In genomic region chr16:15601212-15601879, GRCh38 we compare ENCODE assay signal across 15 cellular contexts. TPM values are rescaled to one million over a fixed set of nuclear protein-coding genes. Genes with fewer than 3 reads are reported as not detected.
DNase-seq lines count a peak whose midpoint lies in the region; ATAC-seq and TF ChIP-seq lines count a peak whose summit lies in the region.
"Had no signal": no experiment of that assay in that cellular context is flagged by ENCODE, and none has a peak within 500 bp of the region (broad histone marks: within the 10 kb centered on the region; RNA-seq: fewer than 3 reads in every experiment).

No MANE protein-coding gene starts in this region.

- H3K36me3 Mint-ChIP-seq in activated naive CD8-positive, alpha-beta T cell treated with anti-CD3 and anti-CD28 coated beads, Interleukin-2, amount 50 U/mL, for 24 hours (ENCODE audit: low read depth) = peaks cover 73% of the 10 kb centered on the region

- no peak for TF ChIP-seq CTCF in liver (IDR thresholded peaks at IDR 0.05; ENCODE audit: low read depth, low read length, missing input control)

- no peaks in the 10 kb centered on the region for H3K9me3 ChIP-seq in liver (ENCODE audit: control insufficient read depth in 4 of 4, low read length in 3 of 4)
- H3K9me3 ChIP-seq: ascending aorta, colonic mucosa, spleen had no signal

- peaks cover 9 to 69% (median 46%) of the 10 kb centered on the region in 4 donors for H3K36me3 ChIP-seq in liver (ENCODE audit: control insufficient read depth in 4 of 4, insufficient read depth in 3 of 4, low read depth in 1 of 4, low read length in 3 of 4)

- peaks cover 3 to 20% (median 18%) of the 10 kb centered on the region in 4 donors for H3K4me1 ChIP-seq in liver (ENCODE audit: control insufficient read depth in 4 of 4, insufficient read depth in 4 of 4, low read length in 3 of 4)
- H3K4me1 ChIP-seq: colonic mucosa, spleen had no signal

- TF ChIP-seq RAD21 in liver (IDR thresholded peaks at IDR 0.05) = no peak

- DNase-seq in stimulated activated naive CD8-positive, alpha-beta T cell treated with anti-CD3 and anti-CD28 coated beads, Interleukin-15, amount 100 ng/mL, for 72 hours = no peak
- no peak for DNase-seq in stimulated activated naive CD8-positive, alpha-beta T cell treated with anti-CD3 and anti-CD28 coated beads, Interleukin-15, Interleukin-2, amounts not matched to agents 100 U/mL and 50 U/mL, for 24 hours
- no peak for DNase-seq in activated naive CD8-positive, alpha-beta T cell treated with anti-CD3 and anti-CD28 coated beads, Interleukin-2, amount 50 U/mL, for 24 hours
- DNase-seq in hepatic stellate cell (ENCODE audit: low spot score) = no peak
- DNase-seq in NAMALWA (ENCODE audit: low spot score) = no peak
- DNase-seq: colonic mucosa, glutamatergic neuron, Karpas-422, SHP77, spleen, T1000 had no signal

- ATAC-seq in stimulated activated naive CD8-positive, alpha-beta T cell treated with anti-CD3 and anti-CD28 coated beads, Interleukin-15, amount 100 ng/mL, for 72 hours = no peak
- no peak for ATAC-seq in stimulated activated naive CD8-positive, alpha-beta T cell treated with anti-CD3 and anti-CD28 coated beads, Interleukin-15, Interleukin-2, amounts not matched to agents 100 U/mL and 50 U/mL, for 24 hours
- ATAC-seq in activated naive CD8-positive, alpha-beta T cell treated with anti-CD3 and anti-CD28 coated beads, Interleukin-2, amount 50 U/mL, for 24 hours = no peak
- ATAC-seq in GM18858 (IDR thresholded peaks at IDR 0.05; ENCODE audit: unreplicated experiment) = no peak
- ATAC-seq in HG03442 (IDR thresholded peaks at IDR 0.05; ENCODE audit: unreplicated experiment) = no peak

- peaks cover 35% of the 10 kb centered on the region for H3K4me1 Mint-ChIP-seq in stimulated activated naive CD8-positive, alpha-beta T cell treated with anti-CD3 and anti-CD28 coated beads, Interleukin-15, amount 100 ng/mL, for 72 hours
- H3K4me1 Mint-ChIP-seq in activated naive CD8-positive, alpha-beta T cell treated with anti-CD3 and anti-CD28 coated beads, Interleukin-2, amount 50 U/mL, for 24 hours = peaks cover 45% of the 10 kb centered on the region

- no peak overlapping the region for H3K4me3 Mint-ChIP-seq in stimulated activated naive CD8-positive, alpha-beta T cell treated with anti-CD3 and anti-CD28 coated beads, Interleukin-15, amount 100 ng/mL, for 72 hours
- H3K4me3 Mint-ChIP-seq in activated naive CD8-positive, alpha-beta T cell treated with anti-CD3 and anti-CD28 coated beads, Interleukin-2, amount 50 U/mL, for 24 hours = no peak overlapping the region

- H3K9me3 Mint-ChIP-seq in stimulated activated naive CD8-positive, alpha-beta T cell treated with anti-CD3 and anti-CD28 coated beads, Interleukin-15, amount 100 ng/mL, for 72 hours = no peaks in the 10 kb centered on the region
- H3K9me3 Mint-ChIP-seq in activated naive CD8-positive, alpha-beta T cell treated with anti-CD3 and anti-CD28 coated beads, Interleukin-2, amount 50 U/mL, for 24 hours = no peaks in the 10 kb centered on the region

- H3K27ac ChIP-seq in liver (ENCODE audit: low read depth in 1 of 2, low read length in 2 of 2) = no peak overlapping the region
- H3K27ac ChIP-seq: ascending aorta, colonic mucosa had no signal

- H3K9ac ChIP-seq in liver (ENCODE audit: low read depth in 1 of 2, low read length in 2 of 2) = no peak overlapping the region

- no peaks in the 10 kb centered on the region for H3K27me3 Mint-ChIP-seq in stimulated activated naive CD8-positive, alpha-beta T cell treated with anti-CD3 and anti-CD28 coated beads, Interleukin-15, amount 100 ng/mL, for 72 hours
- H3K27me3 Mint-ChIP-seq in activated naive CD8-positive, alpha-beta T cell treated with anti-CD3 and anti-CD28 coated beads, Interleukin-2, amount 50 U/mL, for 24 hours = no peaks in the 10 kb centered on the region

- H3K27ac Mint-ChIP-seq in stimulated activated naive CD8-positive, alpha-beta T cell treated with anti-CD3 and anti-CD28 coated beads, Interleukin-15, amount 100 ng/mL, for 72 hours = peak overlapping the region; percentile 6 to 31
- peak overlapping the region; percentile 69 for H3K27ac Mint-ChIP-seq in activated naive CD8-positive, alpha-beta T cell treated with anti-CD3 and anti-CD28 coated beads, Interleukin-2, amount 50 U/mL, for 24 hours

- 94% methylated on average over 9 of the region's 9 CpGs for WGBS in liver

- H3K4me3 ChIP-seq in liver (ENCODE audit: low read depth in 1 of 3, low read length in 3 of 3) = no peak overlapping the region
- H3K4me3 ChIP-seq: ascending aorta, colonic mucosa, spleen had no signal

- no peaks in the 10 kb centered on the region for H3K27me3 ChIP-seq in liver (ENCODE audit: control insufficient read depth in 4 of 4, insufficient read depth in 4 of 4, low read length in 3 of 4)
- H3K27me3 ChIP-seq: ascending aorta, colonic mucosa, spleen had no signal

TF ChIP-seq in liver, 16 proteins besides CTCF, POLR2A, EP300 and RAD21:
- TF ChIP-seq FOXA2 (IDR thresholded peaks at IDR 0.05) (no peak), REST (IDR thresholded peaks at IDR 0.05) (peak; percentile 97)

RNA-seq across cellular contexts. Expression of gene MARF1, which starts 41.6 kb away (rescaled TPM):
- 10 to 100 TPM; 16.5 to 19.8 TPM for total RNA-seq in liver
- polyA plus RNA-seq in liver = 1 to 10 TPM; 7.0 to 8.6 TPM

RNA-seq across cellular contexts. Expression of gene NDE1, which starts 48.7 kb away (rescaled TPM):
- 10 to 100 TPM in 1 of 2 donors, 1 to 10 TPM in 1; 5.8 to 17.3 TPM for total RNA-seq in liver
- polyA plus RNA-seq in liver = 1 to 10 TPM; 2.5 to 3.0 TPM
